Comparison of ENCODE assay signal across 17 cellular contexts in genomic region chr1:224493269-224493668, GRCh38. TPM values are rescaled to one million over a fixed set of nuclear protein-coding genes. Genes with fewer than 3 reads are reported as not detected.
DNase-seq lines count a peak whose midpoint lies in the region; ATAC-seq and TF ChIP-seq lines count a peak whose summit lies in the region.
"Had no signal": no experiment of that assay in that cellular context is flagged by ENCODE, and none has a peak within 500 bp of the region (broad histone marks: within the 10 kb centered on the region; RNA-seq: fewer than 3 reads in every experiment).

No MANE protein-coding gene starts in this region.

- H3K27ac ChIP-seq in colonic mucosa: peak overlapping the region; percentile 58
- H3K27ac ChIP-seq: BLaER1 treated with 17β-estradiol and CSF1 and Interleukin-3, amounts not matched to agents 10 nM and 100 nM; SJCRH30 had no signal

- intact Hi-C loops in colonic mucosa (cut with DNase I): no loop called here

- H3K27ac Mint-ChIP-seq in neural crest cell (ENCODE audit: unreplicated experiment): peak overlapping the region; percentile 27
- H3K27ac Mint-ChIP-seq: CD8-positive, alpha-beta memory T cell had no signal

- H3K27me3 Mint-ChIP-seq in neural crest cell (ENCODE audit: low read depth): no peaks in the 10 kb centered on the region
- H3K27me3 Mint-ChIP-seq: CD8-positive, alpha-beta memory T cell had no signal

- DNase-seq in NCI-H526 treated with DMSO at 0.1 percent for 48 hours (lab: John Stamatoyannopoulos, UW) (peak; percentile 1), NCI-H526 (lab: John Stamatoyannopoulos, UW) (no peak), NCI-H146 treated with DMSO at 0.1 percent for 48 hours (lab: John Stamatoyannopoulos, UW; ENCODE audit: unreplicated experiment) (peak; percentile 80), colonic mucosa (peak; percentile 61), neural crest cell (ENCODE audit: low read depth, low spot score) (no peak), putamen (ENCODE audit: low spot score) (no peak), GM13976 (ENCODE audit: low spot score) (no peak)
- DNase-seq: CD8-positive, alpha-beta memory T cell; DND-41; GOT3; KBM-7; NCI-H187 treated with DMSO at 0.1 percent for 48 hours; NCI-H524; OCI-M1; SJCRH30 had no signal

- H3K9me3 ChIP-seq in colonic mucosa: no peaks in the 10 kb centered on the region

- peaks cover 2% of the 10 kb centered on the region for H3K36me3 Mint-ChIP-seq in neural crest cell (ENCODE audit: low read depth)

- peaks cover 4% of the 10 kb centered on the region for H3K4me1 ChIP-seq in colonic mucosa
- H3K4me1 ChIP-seq: SJCRH30 had no signal

- H3K4me1 Mint-ChIP-seq in neural crest cell: peaks cover 7% of the 10 kb centered on the region

- in situ Hi-C loops in GM13976 (cut with MboI; ENCODE audit: low sequenced_read_pairs, unreplicated experiment): no loop called here

- H3K9ac ChIP-seq in colonic mucosa (ENCODE audit: low read depth in 2 of 2, low read length in 2 of 2): peak overlapping the region in 1 of 2 donors; percentile 21
- H3K9ac ChIP-seq: BLaER1 treated with 17β-estradiol and CSF1 and Interleukin-3, amounts not matched to agents 10 nM and 100 nM had no signal

- H3K4me3 ChIP-seq in colonic mucosa: no peak overlapping the region
- H3K4me3 ChIP-seq: BLaER1 treated with 17β-estradiol and CSF1 and Interleukin-3, amounts not matched to agents 10 nM and 100 nM; SJCRH30 had no signal

- TF ChIP-seq CTCF in colonic mucosa (IDR thresholded peaks at IDR 0.05): no peak
- TF ChIP-seq CTCF in neural crest cell (conservative IDR thresholded peaks at IDR 0.05): no peak
- TF ChIP-seq CTCF in GM13976 (IDR thresholded peaks at IDR 0.05; ENCODE audit: borderline replicate concordance, control extremely low read depth, extremely low read depth, insufficient read depth, missing control alignments): no peak

- peaks cover 4% of the 10 kb centered on the region for H3K9me3 Mint-ChIP-seq in neural crest cell

- H3K4me3 Mint-ChIP-seq in neural crest cell: no peak overlapping the region
- H3K4me3 Mint-ChIP-seq: CD8-positive, alpha-beta memory T cell had no signal

- H3K27me3 ChIP-seq in colonic mucosa: no peaks in the 10 kb centered on the region
- H3K27me3 ChIP-seq: BLaER1 treated with 17β-estradiol and CSF1 and Interleukin-3, amounts not matched to agents 10 nM and 100 nM; SJCRH30 had no signal

- no peaks in the 10 kb centered on the region for H3K36me3 ChIP-seq in colonic mucosa

- ATAC-seq in HG02623 (IDR thresholded peaks at IDR 0.05; ENCODE audit: unreplicated experiment): no peak

RNA-seq across cellular contexts. Expression of gene WDR26, which starts 58.7 kb away (rescaled TPM):
- total RNA-seq in colonic mucosa (10 to 100 TPM; 53.5 to 78.4 TPM), neural crest cell (65.5 and 67.9 TPM in 2 replicates)

Comparison
In these comparisons a context has a peak if more than half of its experiments do, and no peak if none do; other contexts are left out.
1. DNase-seq: peak in NCI-H526 treated with DMSO at 0.1 percent for 48 hours (single experiment), NCI-H146 treated with DMSO at 0.1 percent for 48 hours (single experiment) and colonic mucosa (single experiment); none in NCI-H526 (0 of 2), neural crest cell (single experiment), putamen (single experiment) and GM13976 (single experiment).